8 cellular contexts compared by ENCODE assay signal in the genomic region with DNA sequence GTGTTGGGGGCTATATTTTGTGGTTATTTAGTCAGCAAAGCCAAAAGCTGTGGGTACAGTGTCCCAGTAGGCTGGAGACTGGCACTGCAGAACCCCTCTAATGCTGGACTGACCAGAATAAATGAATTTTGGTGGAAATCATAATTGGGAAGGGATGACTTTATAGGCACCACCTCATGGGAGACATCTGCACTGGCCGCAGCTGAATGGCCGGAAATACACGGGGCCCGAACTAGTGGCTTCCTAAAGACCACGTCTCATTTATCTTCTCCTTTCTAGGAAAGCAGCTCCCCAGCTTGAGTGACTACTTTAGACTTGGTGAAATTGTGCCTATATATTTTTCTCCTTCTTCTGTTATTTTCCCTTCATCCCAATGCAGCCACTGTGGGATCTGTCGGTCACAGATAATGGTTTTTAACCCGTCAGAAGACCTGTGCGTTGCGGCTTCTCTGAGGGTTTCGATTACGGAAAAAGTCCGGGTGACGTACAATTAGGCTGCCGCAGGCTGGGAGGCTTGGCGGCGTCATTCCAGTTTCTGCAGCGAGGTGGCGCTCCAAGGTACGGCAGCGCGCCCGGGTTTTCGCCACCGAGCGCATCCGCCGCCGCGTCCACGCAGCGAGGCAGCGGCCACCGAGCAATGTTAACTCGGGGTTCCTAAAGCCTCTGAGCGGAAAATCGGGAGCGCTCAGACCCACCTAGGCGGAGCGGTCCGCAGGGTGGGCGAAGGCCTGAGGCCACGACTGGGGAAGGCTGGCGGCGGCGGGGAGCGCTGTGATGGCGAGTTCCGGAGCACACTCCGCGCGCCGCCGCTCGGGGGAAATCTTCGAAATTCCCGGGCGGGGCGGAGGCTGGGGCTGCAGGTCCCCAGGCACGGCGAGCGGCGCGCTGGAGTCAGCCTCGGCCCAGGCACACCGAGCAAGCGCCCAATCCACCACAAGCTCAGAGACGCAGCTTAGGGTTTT. TPM values are rescaled to one million over a fixed set of nuclear protein-coding genes. Genes with fewer than 3 reads are reported as not detected.
DNase-seq lines count a peak whose midpoint lies in the region; FAIRE-seq and TF ChIP-seq lines count a peak whose summit lies in the region.

No MANE protein-coding gene starts in this region.

- H3K4me3 ChIP-seq in iPS-11a (ENCODE audit: low read depth, low read length) (peak overlapping the region; percentile 6), skin epidermis (peak overlapping the region; percentile 35 to 54 (median 52))

- no peak for TF ChIP-seq POLR2A in GM12892 (IDR thresholded peaks at IDR 0.05; ENCODE audit: low read depth, low read length)

- DNase-seq in GM12892 (ENCODE audit: insufficient read length) (peak; percentile 64), HEK293T (ENCODE audit: extremely low spot score) (peak; percentile 71), MV-4-11 (lab: John Stamatoyannopoulos, UW) (peak; percentile 69), T-helper 9 cell (peak; percentile 50), astrocyte of the hippocampus (ENCODE audit: low read depth, low spot score) (peak; percentile 90), putamen (ENCODE audit: low spot score) (no peak)

- FAIRE-seq in GM12892 (lab: Jason Lieb, UNC), result peak; percentile 80

- POLR2A ChIA-PET in HEK293T (lab: Yijun Ruan, JAX), result interaction anchor here (0.7 to 1.4 kb wide), 5 partner anchors 8 to 262 kb away, joined by 3 to 5 read pairs (median 3); partner anchors contain the start of gene NR2F2

- CTCF ChIA-PET in HEK293T (lab: Yijun Ruan, JAX), result interaction anchor here (0.6 to 2.3 kb wide), 12 partner anchors 10 to 1069 kb away, joined by 3 to 8 read pairs (median 4); no protein-coding TSS in a partner anchor

- H3K27ac ChIP-seq in skin epidermis, result peak overlapping the region in 6 of 21 experiments; percentile 4 to 50 (median 24)

TF ChIP-seq in HEK293T, 16 proteins besides CTCF, POLR2A, EP300 and RAD21:
- peak; percentile 81 for TF ChIP-seq CTBP1 (IDR thresholded peaks at IDR 0.05; ENCODE audit: borderline replicate concordance)
- no peak for TF ChIP-seq BHLHE40 (IDR thresholded peaks at IDR 0.05; ENCODE audit: borderline replicate concordance)
- TF ChIP-seq TARDBP (IDR thresholded peaks at IDR 0.05), result peak; percentile 92
TF ChIP-seq in HEK293T: peak in this region for 2.

RNA-seq across cellular contexts. Expression of gene NR2F2, which starts 26.3 kb away (rescaled TPM):
- 0.70 TPM for polyA plus RNA-seq in GM12892 (2012; ENCODE audit: missing spikeins)
